ENCODE assay signal across 1 cellular context in genomic region chr14:75978249-75978731, GRCh38.
TF ChIP-seq lines count a peak whose summit lies in the region.

No MANE protein-coding gene starts in this region.

TF ChIP-seq in HepG2, 621 proteins besides CTCF, POLR2A, EP300 and RAD21 (continued from another document):
- TF ChIP-seq IRF1 (CRISPR knock-in tag; IDR thresholded peaks at IDR 0.05; ENCODE audit: low read depth) = no peak
- no peak for TF ChIP-seq ZNF749 (CRISPR knock-in tag; IDR thresholded peaks at IDR 0.05; ENCODE audit: borderline replicate concordance)
- no peak for TF ChIP-seq ZNF704 (CRISPR knock-in tag; IDR thresholded peaks at IDR 0.05; ENCODE audit: borderline replicate concordance)
- no peak for TF ChIP-seq ZNF747 (CRISPR knock-in tag; IDR thresholded peaks at IDR 0.05; ENCODE audit: borderline replicate concordance)
- no peak for TF ChIP-seq ZNF136 (CRISPR knock-in tag; IDR thresholded peaks at IDR 0.05; ENCODE audit: low read depth)
- TF ChIP-seq ZMYM4 (CRISPR knock-in tag; IDR thresholded peaks at IDR 0.05) = no peak
TF ChIP-seq in HepG2: peak in this region for 0.
